In genomic region chr16:71807905-71808592, GRCh38 we compare ENCODE assay signal across 8 cellular contexts. TPM values are rescaled to one million over a fixed set of nuclear protein-coding genes. Genes with fewer than 3 reads are reported as not detected.
DNase-seq lines count a peak whose midpoint lies in the region; ATAC-seq and TF ChIP-seq lines count a peak whose summit lies in the region.

No MANE protein-coding gene starts in this region.

- peak overlapping the region; percentile 100 for H3K27ac ChIP-seq in BLaER1
- peak overlapping the region; percentile 99 for H3K27ac ChIP-seq in WERI-Rb-1
- H3K27ac ChIP-seq in epithelial cell of prostate = peak overlapping the region; percentile 92
- H3K27ac ChIP-seq in muscle layer of duodenum (ENCODE audit: low read length) = peak overlapping the region; percentile 99
- H3K27ac ChIP-seq in testis = peak overlapping the region; percentile 96 to 99

- TF ChIP-seq POLR2A in testis (IDR thresholded peaks at IDR 0.05) = no peak

- DNase-seq in WERI-Rb-1 = peak; percentile 44
- DNase-seq in epithelial cell of prostate (ENCODE audit: low read depth, low spot score) = no peak
- peak; percentile 66 for DNase-seq in testis
- DNase-seq in NCI-H510A treated with DMSO at 0.1 percent for 48 hours (lab: John Stamatoyannopoulos, UW) = no peak

- H3K4me2 ChIP-seq in BLaER1 = peak overlapping the region; percentile 88

- TF ChIP-seq CTCF in WERI-Rb-1 (IDR thresholded peaks at IDR 0.05; ENCODE audit: low read depth, low read length) (no peak), testis (IDR thresholded peaks at IDR 0.05) (no peak)

- peaks cover 54% of the 10 kb centered on the region for H4K20me1 ChIP-seq in BLaER1

- H3K9me3 ChIP-seq in BLaER1 = no peaks in the 10 kb centered on the region
- H3K9me3 ChIP-seq in WERI-Rb-1 (ENCODE audit: severe bottlenecking) = no peaks in the 10 kb centered on the region
- no peaks in the 10 kb centered on the region for H3K9me3 ChIP-seq in muscle layer of duodenum (ENCODE audit: control insufficient read depth in 1 of 2, low read length in 2 of 2)
- H3K9me3 ChIP-seq in testis = no peaks in the 10 kb centered on the region

- peaks cover 41% of the 10 kb centered on the region for H3K4me1 ChIP-seq in BLaER1
- H3K4me1 ChIP-seq in muscle layer of duodenum (ENCODE audit: control insufficient read depth in 1 of 2, insufficient read depth in 2 of 2, low read length in 2 of 2) = peaks cover 0 to 33% of the 10 kb centered on the region in 2 donors
- H3K4me1 ChIP-seq in testis = peaks cover 15% of the 10 kb centered on the region

- WGBS in testis, 2 donors = 0% methylated on average over 31 to 44 of the region's 44 CpGs

- H3K27me3 ChIP-seq in BLaER1 = no peaks in the 10 kb centered on the region
- no peaks in the 10 kb centered on the region for H3K27me3 ChIP-seq in WERI-Rb-1 (ENCODE audit: insufficient read depth, low read depth, severe bottlenecking)
- no peaks in the 10 kb centered on the region for H3K27me3 ChIP-seq in muscle layer of duodenum (ENCODE audit: low read depth, low read length)
- H3K27me3 ChIP-seq in testis = no peaks in the 10 kb centered on the region

- peak overlapping the region; percentile 97 for H3K4me3 ChIP-seq in BLaER1
- peak overlapping the region; percentile 94 for H3K4me3 ChIP-seq in WERI-Rb-1 (ENCODE audit: low read depth, low read length)
- peak overlapping the region; percentile 83 to 97 for H3K4me3 ChIP-seq in muscle layer of duodenum (ENCODE audit: low read depth in 1 of 2, low read length in 2 of 2)
- H3K4me3 ChIP-seq in testis = peak overlapping the region; percentile 86 to 98

- H3K36me3 ChIP-seq in BLaER1 (peaks cover 21% of the 10 kb centered on the region), WERI-Rb-1 (peaks cover 13% of the 10 kb centered on the region), muscle layer of duodenum (ENCODE audit: control insufficient read depth in 1 of 2, insufficient read depth in 2 of 2, low read length in 2 of 2) (peaks cover 0 to 12% of the 10 kb centered on the region in 2 donors), testis (ENCODE audit: low read depth, missing control alignments) (no peaks in the 10 kb centered on the region)

- intact Hi-C loops in testis (cut with DNase I; ENCODE audit: low total_unique reads) = no loop called here

- peak overlapping the region; percentile 100 for H3K9ac ChIP-seq in BLaER1

- ATAC-seq in GM19372 (IDR thresholded peaks at IDR 0.05; ENCODE audit: low read depth, unreplicated experiment) (peak; percentile 32), HG03457 (IDR thresholded peaks at IDR 0.05; ENCODE audit: unreplicated experiment) (peak; percentile 10)

RNA-seq across cellular contexts. Expression of gene AP1G1, which starts 0.6 kb away (rescaled TPM):
- 100 to 1,000 TPM; 155 to 203 TPM for total RNA-seq in testis
- 125 TPM for polyA plus RNA-seq in testis (ENCODE audit: insufficient read depth, low read depth, low replicate concordance)

RNA-seq across cellular contexts. Expression of gene ATXN1L, which starts 37.7 kb away (rescaled TPM):
- 10 to 100 TPM; 36.1 to 39.3 TPM for total RNA-seq in testis
- 36.8 TPM for polyA plus RNA-seq in testis (ENCODE audit: insufficient read depth, low read depth, low replicate concordance)

Comparison
In these comparisons a context has a peak if more than half of its experiments do, and no peak if none do; other contexts are left out.
1. DNase-seq: peak in WERI-Rb-1 (single experiment) and testis (single experiment); none in epithelial cell of prostate (single experiment) and NCI-H510A treated with DMSO at 0.1 percent for 48 hours (single experiment).
2. Peak in every context shown above with its lines, with median percentiles within 50 percentile points of each other: H3K27ac ChIP-seq and H3K4me3 ChIP-seq.